Comparison of ENCODE assay signal across 1 cellular context in the genomic region with DNA sequence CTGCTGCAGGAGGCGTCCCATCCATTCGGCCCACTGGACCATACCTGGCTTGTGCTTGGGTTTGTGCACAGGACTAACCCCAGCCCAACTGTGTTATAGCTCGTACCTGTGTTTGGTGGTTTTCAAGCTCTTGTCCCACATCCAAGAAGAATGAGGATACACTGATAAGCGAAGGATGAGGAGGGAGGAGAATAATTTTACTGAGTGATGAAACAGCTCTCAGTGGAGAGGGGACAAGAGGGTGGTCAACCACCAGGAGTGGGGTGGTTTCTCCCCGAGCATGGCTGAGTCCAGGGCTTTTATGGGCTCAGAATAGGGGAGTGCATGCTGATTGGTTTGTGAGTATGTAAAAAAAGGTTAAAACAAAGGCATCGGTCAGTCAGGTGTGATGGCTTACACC.
TF ChIP-seq lines count a peak whose summit lies in the region.

No MANE protein-coding gene starts in this region.

TF ChIP-seq in K562, 482 proteins besides CTCF, POLR2A, EP300 and RAD21 (continued from another document):
- no peak for TF ChIP-seq RHOXF2B (CRISPR knock-in tag; conservative IDR thresholded peaks at IDR 0.05)
TF ChIP-seq in K562: peak in this region for 12.
